Comparison of ENCODE assay signal across 13 cellular contexts in genomic region chr7:158861004-158861787, GRCh38. TPM values are rescaled to one million over a fixed set of nuclear protein-coding genes. Genes with fewer than 3 reads are reported as not detected.
DNase-seq lines count a peak whose midpoint lies in the region; ATAC-seq and TF ChIP-seq lines count a peak whose summit lies in the region.
"Had no signal": no experiment of that assay in that cellular context is flagged by ENCODE, and none has a peak within 500 bp of the region (broad histone marks: within the 10 kb centered on the region; RNA-seq: fewer than 3 reads in every experiment).

No MANE protein-coding gene starts in this region.

- peaks cover 4% of the 10 kb centered on the region for H3F3A ChIP-seq in smooth muscle cell (ENCODE audit: low read depth)

- ATAC-seq in Right ventricle myocardium inferior (no peak), RWPE2 (ENCODE audit: low read depth) (no peak), GM19351 (IDR thresholded peaks at IDR 0.05; ENCODE audit: unreplicated experiment) (no peak)

- no peak overlapping the region for H2AFZ ChIP-seq in smooth muscle cell (ENCODE audit: low read depth)
- H2AFZ ChIP-seq: PC-9 had no signal

- TF ChIP-seq CTCF in cardiac muscle cell (IDR thresholded peaks at IDR 0.05; ENCODE audit: low read depth, low read length) (no peak), RWPE2 (IDR thresholded peaks at IDR 0.05; ENCODE audit: poor library complexity, severe bottlenecking) (no peak), smooth muscle cell (IDR thresholded peaks at IDR 0.05; ENCODE audit: borderline replicate concordance, insufficient read depth, poor library complexity, severe bottlenecking) (no peak)

- WGBS in smooth muscle cell (ENCODE audit: low lambda C conversion rate), result 68% methylated on average over 15 of the region's 15 CpGs

- intact Hi-C loops in Right ventricle myocardium inferior (cut with DNase I), result loop anchor here (10.0 kb wide), 1 partner anchor 156 kb away; the partner anchor contains the start of gene NCAPG2

- H3K9ac ChIP-seq in iPS-20b (ENCODE audit: low read depth, low read length) (peak overlapping the region; percentile 61; the same call in 1 of the 2 replicates), smooth muscle cell (ENCODE audit: low read depth) (no peak overlapping the region)

- H3K4me3 ChIP-seq in cardiac muscle cell, result no peak overlapping the region
- no peak overlapping the region for H3K4me3 ChIP-seq in RWPE2 (ENCODE audit: severe bottlenecking)
- peak overlapping the region; percentile 37; the same call in 1 of the 2 replicates for H3K4me3 ChIP-seq in iPS-20b (ENCODE audit: low read length)
- H3K4me3 ChIP-seq in smooth muscle cell, result no peak overlapping the region
- no peak overlapping the region for H3K4me3 ChIP-seq in HAP-1
- H3K4me3 ChIP-seq: PC-9, uterus had no signal

- peaks cover 51% of the 10 kb centered on the region for H3K79me2 ChIP-seq in smooth muscle cell (ENCODE audit: low read depth)

- H4K20me1 ChIP-seq in smooth muscle cell (ENCODE audit: low read depth), result no peaks in the 10 kb centered on the region

- H3K27me3 ChIP-seq in cardiac muscle cell, result no peaks in the 10 kb centered on the region
- H3K27me3 ChIP-seq in RWPE2 (ENCODE audit: insufficient read depth, poor library complexity, severe bottlenecking), result no peaks in the 10 kb centered on the region
- H3K27me3 ChIP-seq in iPS-20b (ENCODE audit: insufficient read depth, low read length), result peaks cover 5% of the 10 kb centered on the region; the same call in 1 of the 2 replicates
- no peaks in the 10 kb centered on the region for H3K27me3 ChIP-seq in smooth muscle cell (ENCODE audit: low read depth)
- H3K27me3 ChIP-seq in HAP-1 (ENCODE audit: low read depth), result no peaks in the 10 kb centered on the region
- H3K27me3 ChIP-seq: uterus had no signal

- in situ Hi-C loops in HAP-1 (cut with MboI; ENCODE audit: low sequenced_read_pairs), result no loop called here

- DNase-seq in cardiac muscle cell (ENCODE audit: low read depth in 1 of 2, low spot score in 1 of 2) (no peak), Right ventricle myocardium inferior (ENCODE audit: missing footprints) (no peak), RWPE2 (ENCODE audit: low spot score) (no peak), smooth muscle cell (lab: John Stamatoyannopoulos, UW; ENCODE audit: unreplicated experiment) (no peak), HAP-1 (ENCODE audit: low spot score in 2 of 2) (no peak), dermis blood vessel endothelial cell (no peak)
- DNase-seq: activated gamma-delta T cell treated with Interleukin-2 at 50 U/mL for 16 hours, DMS79 treated with DMSO at 0.1 percent for 48 hours, NCI-H2171 treated with DMSO at 0.1 percent for 48 hours, PC-9, uterus had no signal

- no peaks in the 10 kb centered on the region for H3K36me3 ChIP-seq in cardiac muscle cell
- H3K36me3 ChIP-seq in RWPE2 (ENCODE audit: low read depth), result peaks cover 7% of the 10 kb centered on the region; the same call in 1 of the 2 replicates
- H3K36me3 ChIP-seq in iPS-20b (ENCODE audit: insufficient read depth, low read depth, low read length), result no peaks in the 10 kb centered on the region
- H3K36me3 ChIP-seq in smooth muscle cell (ENCODE audit: low read depth), result no peaks in the 10 kb centered on the region
- no peaks in the 10 kb centered on the region for H3K36me3 ChIP-seq in HAP-1 (replicated peaks)
- H3K36me3 ChIP-seq: uterus had no signal

- H3K9me3 ChIP-seq in cardiac muscle cell (ENCODE audit: low read depth) (no peaks in the 10 kb centered on the region), RWPE2 (ENCODE audit: severe bottlenecking) (no peaks in the 10 kb centered on the region), iPS-20b (ENCODE audit: insufficient read depth, low read depth, low read length) (no peaks in the 10 kb centered on the region), smooth muscle cell (replicated peaks; ENCODE audit: low read depth) (no peaks in the 10 kb centered on the region), HAP-1 (no peaks in the 10 kb centered on the region)
- H3K9me3 ChIP-seq: uterus had no signal

- H3K4me2 ChIP-seq in smooth muscle cell, result no peak overlapping the region
- H3K4me2 ChIP-seq: PC-9 had no signal

- H3K27ac ChIP-seq in cardiac muscle cell, result peak overlapping the region; percentile 31
- peak overlapping the region; percentile 4 for H3K27ac ChIP-seq in RWPE2 (ENCODE audit: poor library complexity, severe bottlenecking)
- H3K27ac ChIP-seq in iPS-20b (ENCODE audit: low read length), result peak overlapping the region; percentile 0
- peak overlapping the region; percentile 49 for H3K27ac ChIP-seq in smooth muscle cell (ENCODE audit: low read depth)
- H3K27ac ChIP-seq: PC-9, uterus had no signal

- H3K4me1 ChIP-seq in cardiac muscle cell (ENCODE audit: low read depth) (peaks cover 16% of the 10 kb centered on the region), RWPE2 (ENCODE audit: insufficient read depth, poor library complexity, severe bottlenecking) (peaks cover 27% of the 10 kb centered on the region), iPS-20b (ENCODE audit: insufficient read depth, low read length) (peaks cover 37% of the 10 kb centered on the region), smooth muscle cell (ENCODE audit: low read depth) (peaks cover 44% of the 10 kb centered on the region), HAP-1 (peaks cover 19% of the 10 kb centered on the region)

RNA-seq across cellular contexts. Expression of gene DYNC2I1, which starts 4.8 kb away (rescaled TPM):
- total RNA-seq in cardiac muscle cell (13.1 and 22.4 TPM in 2 replicates), Right ventricle myocardium inferior (26.6 TPM), smooth muscle cell (10.3 and 11.0 TPM in 2 replicates), dermis blood vessel endothelial cell (4.9 and 5.3 TPM in 2 replicates)
- polyA plus RNA-seq in cardiac muscle cell (36.9 and 42.4 TPM in 2 replicates), smooth muscle cell (29.2 and 50.0 TPM in 2 replicates)

RNA-seq across cellular contexts. Expression of gene ESYT2, which starts 31.9 kb away (rescaled TPM):
- total RNA-seq in cardiac muscle cell (40.3 and 42.0 TPM in 2 replicates), Right ventricle myocardium inferior (42.5 TPM), smooth muscle cell (69.4 and 71.1 TPM in 2 replicates), dermis blood vessel endothelial cell (67.6 and 82.1 TPM in 2 replicates)
- polyA plus RNA-seq in cardiac muscle cell (15.8 and 27.2 TPM in 2 replicates), smooth muscle cell (27.9 and 33.8 TPM in 2 replicates)
